15 cellular contexts compared by ENCODE assay signal in the genomic region with DNA sequence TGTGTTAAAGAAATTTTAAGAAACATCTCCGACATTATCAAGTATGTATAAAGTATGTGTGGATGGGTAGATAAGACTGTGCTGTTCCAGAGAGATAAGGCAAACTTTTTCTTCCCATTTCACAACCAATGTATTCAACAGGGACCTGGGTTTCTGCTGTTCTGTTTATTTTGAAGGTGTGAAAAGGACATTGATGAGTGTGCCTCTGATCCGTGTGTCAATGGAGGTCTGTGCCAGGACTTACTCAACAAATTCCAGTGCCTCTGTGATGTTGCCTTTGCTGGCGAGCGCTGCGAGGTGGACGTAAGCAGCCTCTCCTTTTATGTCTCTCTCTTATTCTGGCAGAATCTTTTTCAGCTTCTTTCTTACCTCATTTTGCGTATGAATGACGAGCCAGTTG.
DNase-seq lines count a peak whose midpoint lies in the region; ATAC-seq and TF ChIP-seq lines count a peak whose summit lies in the region.
"Had no signal": no experiment of that assay in that cellular context is flagged by ENCODE, and none has a peak within 500 bp of the region (broad histone marks: within the 10 kb centered on the region; RNA-seq: fewer than 3 reads in every experiment).

No MANE protein-coding gene starts in this region.

- H3K27me3 ChIP-seq in liver (ENCODE audit: control insufficient read depth in 4 of 4, insufficient read depth in 4 of 4, low read length in 3 of 4) (peaks cover 0 to 14% (median 0%) of the 10 kb centered on the region in 4 donors), aorta (ENCODE audit: control insufficient read depth in 1 of 2, insufficient read depth in 2 of 2, low read length in 1 of 2) (no peaks in the 10 kb centered on the region)
- H3K27me3 ChIP-seq: tibial artery had no signal

- intact Hi-C loops in Right ventricle myocardium inferior (cut with DNase I) (no loop called here), cardiac septum (cut with DNase I) (no loop called here), aorta (cut with DNase I) (no loop called here)

- no peaks in the 10 kb centered on the region for H3K36me3 ChIP-seq in liver (ENCODE audit: control insufficient read depth in 4 of 4, insufficient read depth in 3 of 4, low read depth in 1 of 4, low read length in 3 of 4)
- H3K36me3 ChIP-seq in aorta (ENCODE audit: control insufficient read depth in 1 of 2, insufficient read depth in 2 of 2, low read length in 1 of 2) = no peaks in the 10 kb centered on the region
- H3K36me3 ChIP-seq: tibial artery had no signal

- DNase-seq in Right ventricle myocardium inferior (ENCODE audit: missing footprints) (peak; percentile 80), cardiac septum (ENCODE audit: low spot score) (no peak), fibroblast of gingiva (ENCODE audit: low read depth) (peak; percentile 49), aorta (peak; percentile 56 to 78), NCI-H2081 treated with DMSO at 0.1 percent for 48 hours (lab: John Stamatoyannopoulos, UW) (no peak), NCI-H2081 (lab: John Stamatoyannopoulos, UW) (no peak), NCI-H2196 treated with DMSO at 0.1 percent for 48 hours (lab: John Stamatoyannopoulos, UW; ENCODE audit: unreplicated experiment) (no peak)
- DNase-seq: 8988T; activated effector memory CD4-positive, alpha-beta T cell treated with Interleukin-2 at 50 U/mL for 16 hours; DMS53; glutamatergic neuron; midbrain had no signal

- H3K4me1 ChIP-seq in liver (ENCODE audit: control insufficient read depth in 4 of 4, insufficient read depth in 4 of 4, low read length in 3 of 4) = no peaks in the 10 kb centered on the region
- peaks cover 2 to 12% of the 10 kb centered on the region in 2 donors for H3K4me1 ChIP-seq in aorta (ENCODE audit: control insufficient read depth in 1 of 2, insufficient read depth in 2 of 2, low read length in 2 of 2)

- H3K9ac ChIP-seq in liver (ENCODE audit: low read depth in 1 of 2, low read length in 2 of 2) = no peak overlapping the region
- H3K9ac ChIP-seq: KMS-11 had no signal

- H3K9me3 ChIP-seq in liver (ENCODE audit: control insufficient read depth in 4 of 4, low read length in 3 of 4) (no peaks in the 10 kb centered on the region), aorta (ENCODE audit: control insufficient read depth, low read length) (no peaks in the 10 kb centered on the region)
- H3K9me3 ChIP-seq: tibial artery had no signal

- no peak for TF ChIP-seq CTCF in liver (IDR thresholded peaks at IDR 0.05; ENCODE audit: low read depth, low read length, missing input control)

- no peak for TF ChIP-seq RAD21 in liver (IDR thresholded peaks at IDR 0.05)

- ATAC-seq in Right ventricle myocardium inferior = peak; percentile 93
- no peak for ATAC-seq in aorta (ENCODE audit: low FRiP score)

- H3K27ac ChIP-seq in liver (ENCODE audit: low read depth in 1 of 2, low read length in 2 of 2) (no peak overlapping the region), aorta (ENCODE audit: low read depth in 1 of 2, low read length in 2 of 2) (no peak overlapping the region)
- H3K27ac ChIP-seq: KMS-11, tibial artery had no signal

- H3K4me3 ChIP-seq in liver (ENCODE audit: low read depth in 1 of 3, low read length in 3 of 3) = no peak overlapping the region
- no peak overlapping the region for H3K4me3 ChIP-seq in aorta (ENCODE audit: low read length in 2 of 2)
- H3K4me3 ChIP-seq: tibial artery had no signal

- 26% methylated on average over 8 of the region's 8 CpGs for WGBS in liver
- 36 to 44% methylated on average over 8 of the region's 8 CpGs for WGBS in aorta, 2 donors

TF ChIP-seq in liver, 16 proteins besides CTCF, POLR2A, EP300 and RAD21:
- no peak for TF ChIP-seq NR2F2 (IDR thresholded peaks at IDR 0.05)
- no peak for TF ChIP-seq HNF4G (IDR thresholded peaks at IDR 0.05)
- TF ChIP-seq JUND (IDR thresholded peaks at IDR 0.05) = no peak
- peak; percentile 54 for TF ChIP-seq YY1 (IDR thresholded peaks at IDR 0.05)
- TF ChIP-seq, protein P1, sequence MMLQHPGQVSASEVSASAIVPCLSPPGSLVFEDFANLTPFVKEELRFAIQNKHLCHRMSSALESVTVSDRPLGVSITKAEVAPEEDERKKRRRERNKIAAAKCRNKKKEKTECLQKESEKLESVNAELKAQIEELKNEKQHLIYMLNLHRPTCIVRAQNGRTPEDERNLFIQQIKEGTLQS (IDR thresholded peaks at IDR 0.05) = no peak
- TF ChIP-seq SP1 (IDR thresholded peaks at IDR 0.05) = no peak
- no peak for TF ChIP-seq EGR1 (IDR thresholded peaks at IDR 0.05; ENCODE audit: low read depth in 2 of 2)
- peak in 1 of 2 donors; percentile 23 for TF ChIP-seq GABPA (IDR thresholded peaks at IDR 0.05 in 1 of 2, conservative IDR thresholded peaks at IDR 0.05 in 1 of 2)
- peak in 1 of 2 donors; percentile 67 for TF ChIP-seq RXRA (IDR thresholded peaks at IDR 0.05)
- no peak for TF ChIP-seq TAF1 (conservative IDR thresholded peaks at IDR 0.05)
- peak; percentile 22 for TF ChIP-seq MAX (IDR thresholded peaks at IDR 0.05)
- peak; percentile 31 for TF ChIP-seq ZBTB33 (IDR thresholded peaks at IDR 0.05)
- TF ChIP-seq, protein P2, sequence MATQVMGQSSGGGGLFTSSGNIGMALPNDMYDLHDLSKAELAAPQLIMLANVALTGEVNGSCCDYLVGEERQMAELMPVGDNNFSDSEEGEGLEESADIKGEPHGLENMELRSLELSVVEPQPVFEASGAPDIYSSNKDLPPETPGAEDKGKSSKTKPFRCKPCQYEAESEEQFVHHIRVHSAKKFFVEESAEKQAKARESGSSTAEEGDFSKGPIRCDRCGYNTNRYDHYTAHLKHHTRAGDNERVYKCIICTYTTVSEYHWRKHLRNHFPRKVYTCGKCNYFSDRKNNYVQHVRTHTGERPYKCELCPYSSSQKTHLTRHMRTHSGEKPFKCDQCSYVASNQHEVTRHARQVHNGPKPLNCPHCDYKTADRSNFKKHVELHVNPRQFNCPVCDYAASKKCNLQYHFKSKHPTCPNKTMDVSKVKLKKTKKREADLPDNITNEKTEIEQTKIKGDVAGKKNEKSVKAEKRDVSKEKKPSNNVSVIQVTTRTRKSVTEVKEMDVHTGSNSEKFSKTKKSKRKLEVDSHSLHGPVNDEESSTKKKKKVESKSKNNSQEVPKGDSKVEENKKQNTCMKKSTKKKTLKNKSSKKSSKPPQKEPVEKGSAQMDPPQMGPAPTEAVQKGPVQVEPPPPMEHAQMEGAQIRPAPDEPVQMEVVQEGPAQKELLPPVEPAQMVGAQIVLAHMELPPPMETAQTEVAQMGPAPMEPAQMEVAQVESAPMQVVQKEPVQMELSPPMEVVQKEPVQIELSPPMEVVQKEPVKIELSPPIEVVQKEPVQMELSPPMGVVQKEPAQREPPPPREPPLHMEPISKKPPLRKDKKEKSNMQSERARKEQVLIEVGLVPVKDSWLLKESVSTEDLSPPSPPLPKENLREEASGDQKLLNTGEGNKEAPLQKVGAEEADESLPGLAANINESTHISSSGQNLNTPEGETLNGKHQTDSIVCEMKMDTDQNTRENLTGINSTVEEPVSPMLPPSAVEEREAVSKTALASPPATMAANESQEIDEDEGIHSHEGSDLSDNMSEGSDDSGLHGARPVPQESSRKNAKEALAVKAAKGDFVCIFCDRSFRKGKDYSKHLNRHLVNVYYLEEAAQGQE (IDR thresholded peaks at IDR 0.05) = no peak
- TF ChIP-seq FOXA1 (IDR thresholded peaks at IDR 0.05) = no peak
- peak; percentile 78 for TF ChIP-seq FOXA2 (IDR thresholded peaks at IDR 0.05)
- peak in 1 of 2 donors; percentile 52 for TF ChIP-seq HNF4A (conservative IDR thresholded peaks at IDR 0.05)
TF ChIP-seq in liver: peak in this region for 7.

Comparison
In these comparisons a context has a peak if more than half of its experiments do, and no peak if none do; other contexts are left out.
1. DNase-seq: peak in Right ventricle myocardium inferior (single experiment), fibroblast of gingiva (single experiment) and aorta (2 of 2); none in cardiac septum (single experiment), NCI-H2081 treated with DMSO at 0.1 percent for 48 hours (single experiment), NCI-H2081 (0 of 2) and NCI-H2196 treated with DMSO at 0.1 percent for 48 hours (single experiment).